16 cellular contexts compared by ENCODE assay signal in the genomic region with DNA sequence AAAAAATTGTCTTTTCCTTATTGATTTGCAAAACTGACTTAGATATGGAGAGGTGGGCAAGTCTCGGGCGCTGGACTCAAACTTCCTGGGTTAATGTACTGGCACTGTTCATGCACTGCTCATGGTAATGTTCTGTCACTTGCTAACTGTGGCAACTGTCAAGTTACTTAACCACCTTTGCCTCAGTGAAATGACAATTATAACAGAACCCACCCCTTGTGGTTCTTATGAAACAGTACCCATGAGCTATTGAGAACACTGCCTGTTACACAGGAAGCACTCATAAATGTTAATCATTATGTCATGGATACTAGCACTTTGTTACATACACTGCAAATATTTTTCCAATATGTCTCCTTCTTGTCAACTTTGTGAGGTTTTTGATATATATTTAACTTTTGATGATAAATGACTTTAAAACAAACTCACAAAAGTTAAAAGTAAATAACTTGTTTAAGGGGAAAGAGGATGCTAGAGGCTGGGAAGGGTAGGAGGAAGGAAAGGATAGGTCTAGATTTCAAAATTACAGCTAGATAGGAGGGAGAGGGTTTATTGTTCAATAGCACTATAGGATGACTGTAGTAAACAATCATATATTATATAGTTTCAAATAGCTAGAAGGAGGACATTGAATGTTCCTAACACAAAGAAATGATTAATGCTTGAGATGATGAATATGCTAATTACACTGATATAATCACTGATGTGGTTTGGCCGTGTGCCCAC.
A peak's percentile ranks its signal among the peaks of the same experiment; 100 is the strongest.
DNase-seq lines count a peak whose midpoint lies in the region; ATAC-seq and TF ChIP-seq lines count a peak whose summit lies in the region.
"Had no signal": no experiment of that assay in that cellular context is flagged by ENCODE, and none has a peak within 500 bp of the region (broad histone marks: within the 10 kb centered on the region; RNA-seq: fewer than 3 reads in every experiment).

No MANE protein-coding gene starts in this region.

- intact Hi-C loops in left colon (cut with DNase I, micrococcal nuclease) = no loop called here

- ATAC-seq in DND-41 (ENCODE audit: insufficient read depth, low read depth) (peak; percentile 27; the same call in 1 of the 3 replicates), HG02943 (IDR thresholded peaks at IDR 0.05; ENCODE audit: low read depth, unreplicated experiment) (peak; percentile 73), left colon (peak; percentile 87), HG02642 (IDR thresholded peaks at IDR 0.05; ENCODE audit: poor library complexity, unreplicated experiment) (no peak)

- H3K9me3 ChIP-seq in DND-41 (ENCODE audit: insufficient read depth, low read length, severe bottlenecking) = no peaks in the 10 kb centered on the region

- H3K36me3 ChIP-seq in DND-41 (ENCODE audit: insufficient read depth, low read length) = no peaks in the 10 kb centered on the region
- H3K36me3 ChIP-seq: BLaER1 treated with 17β-estradiol and CSF1 and Interleukin-3, amounts not matched to agents 10 nM and 100 nM had no signal

- H3K79me2 ChIP-seq in DND-41 (ENCODE audit: insufficient read depth, low read length) = no peaks in the 10 kb centered on the region

- H3K4me1 ChIP-seq in DND-41 (ENCODE audit: insufficient read depth, low read length) = no peaks in the 10 kb centered on the region
- H3K4me1 ChIP-seq: BLaER1 treated with 17β-estradiol and CSF1 and Interleukin-3, amounts not matched to agents 10 nM and 100 nM had no signal

- no peaks in the 10 kb centered on the region for H3K27me3 ChIP-seq in DND-41 (ENCODE audit: insufficient read depth, low read length, poor library complexity)
- H3K27me3 ChIP-seq: BLaER1 treated with 17β-estradiol and CSF1 and Interleukin-3, amounts not matched to agents 10 nM and 100 nM had no signal

- H3K4me2 ChIP-seq in DND-41 (ENCODE audit: insufficient read depth, low read length) = no peak overlapping the region
- H3K4me2 ChIP-seq: BLaER1 treated with 17β-estradiol and CSF1 and Interleukin-3, amounts not matched to agents 10 nM and 100 nM had no signal

- DNase-seq in DND-41 (no peak), NOMO-1 (lab: John Stamatoyannopoulos, UW; ENCODE audit: unreplicated experiment in 2 of 2) (peak; percentile 41 to 84), left colon (no peak), NCI-H510A (lab: John Stamatoyannopoulos, UW) (no peak), hepatic stellate cell (ENCODE audit: low spot score) (no peak)
- DNase-seq: CD8-positive, alpha-beta memory T cell; GDM1; H7; NCI-H1436; NCI-H2029; NCI-H2171 treated with DMSO at 0.1 percent for 48 hours; NCI-H82; SIG-M5 had no signal

- no peak overlapping the region for H3K4me3 ChIP-seq in DND-41 (ENCODE audit: low read depth in 1 of 2, low read length in 2 of 2)
- H3K4me3 ChIP-seq: BLaER1 treated with 17β-estradiol and CSF1 and Interleukin-3, amounts not matched to agents 10 nM and 100 nM had no signal

- no peak for TF ChIP-seq CTCF in DND-41 (IDR thresholded peaks at IDR 0.05; ENCODE audit: borderline replicate concordance, extremely low read depth, low read length, poor library complexity, severe bottlenecking)

- no peak overlapping the region for H3K27ac ChIP-seq in DND-41 (ENCODE audit: low read length)
- H3K27ac ChIP-seq: BLaER1 treated with 17β-estradiol and CSF1 and Interleukin-3, amounts not matched to agents 10 nM and 100 nM had no signal

- H4K20me1 ChIP-seq in DND-41 (ENCODE audit: insufficient read depth, low read length) = no peaks in the 10 kb centered on the region
- H4K20me1 ChIP-seq: BLaER1 treated with 17β-estradiol and CSF1 and Interleukin-3, amounts not matched to agents 10 nM and 100 nM had no signal

- no peak overlapping the region for H2AFZ ChIP-seq in DND-41 (ENCODE audit: low read depth, low read length)

- H3K9ac ChIP-seq in DND-41 (ENCODE audit: low read depth, low read length) = no peak overlapping the region
- H3K9ac ChIP-seq: BLaER1 treated with 17β-estradiol and CSF1 and Interleukin-3, amounts not matched to agents 10 nM and 100 nM had no signal

Comparison
In these comparisons a context has a peak if more than half of its experiments do, and no peak if none do; other contexts are left out.
1. DNase-seq: peak in NOMO-1 (2 of 2); none in DND-41 (single experiment), left colon (0 of 2), NCI-H510A (single experiment) and hepatic stellate cell (single experiment).